In the genomic region with DNA sequence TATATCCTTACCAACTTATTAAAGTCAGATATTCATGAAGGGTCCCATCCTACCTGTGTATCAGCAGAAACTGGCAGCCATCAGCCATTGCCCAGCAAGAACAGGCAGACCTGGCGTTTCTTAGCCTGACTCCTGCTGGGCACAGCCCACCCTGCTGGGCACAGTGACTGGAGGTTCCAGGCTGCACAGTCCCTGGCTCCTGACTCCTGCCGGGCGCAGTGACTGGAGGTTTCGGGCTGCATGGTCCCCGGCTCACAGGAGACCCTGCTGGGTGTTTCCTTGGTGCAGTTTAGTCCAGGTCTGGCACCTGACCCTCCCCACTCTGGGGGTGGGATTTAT, we compare ENCODE assay signal across 17 cellular contexts. TPM values are rescaled to one million over a fixed set of nuclear protein-coding genes. Genes with fewer than 3 reads are reported as not detected.
DNase-seq lines count a peak whose midpoint lies in the region; ATAC-seq and TF ChIP-seq lines count a peak whose summit lies in the region.
"Had no signal": no experiment of that assay in that cellular context is flagged by ENCODE, and none has a peak within 500 bp of the region (broad histone marks: within the 10 kb centered on the region; RNA-seq: fewer than 3 reads in every experiment).

No MANE protein-coding gene starts in this region.

- H3K27ac ChIP-seq in C4-2B: peak overlapping the region; percentile 88
- no peak overlapping the region for H3K27ac ChIP-seq in OCI-LY7 (ENCODE audit: low read depth, low read length, poor library complexity, severe bottlenecking)
- H3K27ac ChIP-seq in esophagus muscularis mucosa (replicated peaks in 1 of 4): peak overlapping the region; percentile 81 to 92 (median 88)
- peak overlapping the region; percentile 85 to 94 (median 90) for H3K27ac ChIP-seq in gastrocnemius medialis

- in situ Hi-C loops in gastrocnemius medialis (cut with MboI; ENCODE audit: low sequenced_read_pairs in 4 of 4): loop anchor here in 1 of 4 donors (5.0 kb wide), 1 partner anchor 54 kb away; no protein-coding TSS in a partner anchor

- WGBS in esophagus muscularis mucosa: 73% methylated on average over 3 of the region's 5 CpGs

- H3K9me2 ChIP-seq in OCI-LY7 (ENCODE audit: insufficient read depth, low read length): no peaks in the 10 kb centered on the region

- peaks cover 90% of the 10 kb centered on the region for H3K36me3 ChIP-seq in OCI-LY7 (ENCODE audit: insufficient read depth, low read length)
- H3K36me3 ChIP-seq in esophagus muscularis mucosa: peaks cover 0 to 89% (median 46%) of the 10 kb centered on the region in 4 donors
- peaks cover 0 to 43% of the 10 kb centered on the region in 2 donors for H3K36me3 ChIP-seq in gastrocnemius medialis

- TF ChIP-seq EP300 in esophagus muscularis mucosa (IDR thresholded peaks at IDR 0.05): no peak

- H3K4me3 ChIP-seq in OCI-LY7 (ENCODE audit: low read depth, low read length, poor library complexity, severe bottlenecking): no peak overlapping the region
- no peak overlapping the region for H3K4me3 ChIP-seq in esophagus muscularis mucosa
- H3K4me3 ChIP-seq in gastrocnemius medialis: no peak overlapping the region

- H4K20me1 ChIP-seq in OCI-LY7 (ENCODE audit: insufficient read depth, low read length): peaks cover 4% of the 10 kb centered on the region

- H3K4me3 Mint-ChIP-seq in stimulated activated naive CD8-positive, alpha-beta T cell treated with anti-CD3 and anti-CD28 coated beads, Interleukin-15, amount 100 ng/mL, for 72 hours: no peak overlapping the region
- H3K4me3 Mint-ChIP-seq: activated T-cell treated with anti-CD3 and anti-CD28 coated beads, Interleukin-2, amount 50 U/mL, for 72 hours; IgD-negative memory B cell; neural crest cell had no signal

- no peak overlapping the region for H3K4me2 ChIP-seq in OCI-LY7 (ENCODE audit: low read length)

- CTCF ChIA-PET in OCI-LY7 (lab: Charles Lee; ENCODE audit: unreplicated experiment): no interaction called here

- intact Hi-C loops in OCI-LY7 (cut with micrococcal nuclease; ENCODE audit: unreplicated experiment) (no loop called here), esophagus muscularis mucosa (cut with DNase I) (no loop called here), gastrocnemius medialis (cut with DNase I; ENCODE audit: low total_unique reads) (loop anchor here (5.0 kb wide), 1 partner anchor 34 kb away; no protein-coding TSS in a partner anchor)

- no peak overlapping the region for H3K27ac Mint-ChIP-seq in stimulated activated naive CD8-positive, alpha-beta T cell treated with anti-CD3 and anti-CD28 coated beads, Interleukin-15, amount 100 ng/mL, for 72 hours

- no peak for TF ChIP-seq POLR2A in esophagus muscularis mucosa (IDR thresholded peaks at IDR 0.05; ENCODE audit: low read depth)
- TF ChIP-seq POLR2A in gastrocnemius medialis (IDR thresholded peaks at IDR 0.05): no peak
- TF ChIP-seq POLR2A in GM18505 (IDR thresholded peaks at IDR 0.05; ENCODE audit: borderline replicate concordance, extremely low read depth, insufficient read depth, insufficient read length): no peak

- H3K4me1 Mint-ChIP-seq in stimulated activated naive CD8-positive, alpha-beta T cell treated with anti-CD3 and anti-CD28 coated beads, Interleukin-15, amount 100 ng/mL, for 72 hours: peaks cover 27% of the 10 kb centered on the region

- TF ChIP-seq CTCF in C4-2B (conservative IDR thresholded peaks at IDR 0.05): no peak
- TF ChIP-seq CTCF in OCI-LY7 (conservative IDR thresholded peaks at IDR 0.05; ENCODE audit: low read length): no peak
- TF ChIP-seq CTCF in esophagus muscularis mucosa (IDR thresholded peaks at IDR 0.05): no peak
- no peak for TF ChIP-seq CTCF in gastrocnemius medialis (IDR thresholded peaks at IDR 0.05 in 4 of 5, conservative IDR thresholded peaks at IDR 0.05 in 1 of 5)

- no peaks in the 10 kb centered on the region for H3K9me3 Mint-ChIP-seq in stimulated activated naive CD8-positive, alpha-beta T cell treated with anti-CD3 and anti-CD28 coated beads, Interleukin-15, amount 100 ng/mL, for 72 hours
- H3K9me3 Mint-ChIP-seq: activated T-cell treated with anti-CD3 and anti-CD28 coated beads, Interleukin-2, amount 50 U/mL, for 72 hours; IgD-negative memory B cell; neural crest cell had no signal

- H3K9me3 ChIP-seq in OCI-LY7 (ENCODE audit: low read length): no peaks in the 10 kb centered on the region
- H3K9me3 ChIP-seq in esophagus muscularis mucosa: no peaks in the 10 kb centered on the region
- H3K9me3 ChIP-seq in gastrocnemius medialis: no peaks in the 10 kb centered on the region

- TSS peak; percentile 36 for BruUV-seq in OCI-LY7 (replicated peaks; lab: Mats Ljungman, UMichigan)

- 0 out of 2 replicates have a peak, but pooled peaks cover 4% of the 10 kb centered on the region for H3K79me2 ChIP-seq in OCI-LY7 (ENCODE audit: insufficient read depth, low read depth, low read length)

- no peak overlapping the region for H2AFZ ChIP-seq in OCI-LY7 (ENCODE audit: low read length)

- H3K27me3 ChIP-seq in esophagus muscularis mucosa (no peaks in the 10 kb centered on the region), gastrocnemius medialis (no peaks in the 10 kb centered on the region)

- peaks cover 5% of the 10 kb centered on the region for H3K4me1 ChIP-seq in OCI-LY7 (ENCODE audit: insufficient read depth, low read length, poor library complexity, severe bottlenecking)
- peaks cover 88 to 99% (median 95%) of the 10 kb centered on the region in 4 donors for H3K4me1 ChIP-seq in esophagus muscularis mucosa
- H3K4me1 ChIP-seq in gastrocnemius medialis: peaks cover 77 to 80% of the 10 kb centered on the region in 2 donors

- POLR2A ChIA-PET in OCI-LY7 (lab: Charles Lee): no interaction called here

- ATAC-seq in gastrocnemius medialis: no peak
- no peak for ATAC-seq in GM18505 (IDR thresholded peaks at IDR 0.05; ENCODE audit: unreplicated experiment)
- ATAC-seq in stimulated activated naive CD8-positive, alpha-beta T cell treated with anti-CD3 and anti-CD28 coated beads, Interleukin-15, amount 100 ng/mL, for 72 hours: no peak
- ATAC-seq: activated T-cell treated with anti-CD3 and anti-CD28 coated beads, Interleukin-2, amount 50 U/mL, for 72 hours had no signal

- no peak for DNase-seq in OCI-LY7 (ENCODE audit: low spot score)
- DNase-seq in esophagus muscularis mucosa (ENCODE audit: extremely low spot score): no peak
- DNase-seq in gastrocnemius medialis: no peak
- no peak for DNase-seq in activated T-cell treated with anti-CD3 and anti-CD28 coated beads for 4 hours
- DNase-seq in stimulated activated naive CD8-positive, alpha-beta T cell treated with anti-CD3 and anti-CD28 coated beads, Interleukin-15, amount 100 ng/mL, for 72 hours: no peak
- DNase-seq in activated naive CD4-positive, alpha-beta T cell treated with Interleukin-2 at 50 U/mL for 16 hours: no peak
- DNase-seq: activated CD4-positive, alpha-beta T cell treated with anti-CD3 and anti-CD28 coated beads, Interleukin-2, amount 50 U/mL, for 4 hours; activated T-cell treated with anti-CD3 and anti-CD28 coated beads, Interleukin-2, amount 50 U/mL, for 72 hours; central memory CD4-positive, alpha-beta T cell; NCI-H526 treated with DMSO at 0.1 percent for 48 hours; retina; stimulated activated CD4-positive, alpha-beta T cell treated with anti-CD3 and anti-CD28 coated beads, Interleukin-1b, Interleukin-23, amount 100 ng/mL, for 48 hours; SW 1271 had no signal

- H3K27me3 Mint-ChIP-seq in stimulated activated naive CD8-positive, alpha-beta T cell treated with anti-CD3 and anti-CD28 coated beads, Interleukin-15, amount 100 ng/mL, for 72 hours: no peaks in the 10 kb centered on the region
- H3K27me3 Mint-ChIP-seq: IgD-negative memory B cell had no signal

RNA-seq across cellular contexts. Expression of a gene that starts 6.7 kb away (rescaled TPM):
- 12.8 and 15.7 TPM in 2 replicates for total RNA-seq in OCI-LY7 (2014; rRNA removed; shearing (Covaris generic))
- total RNA-seq in OCI-LY7 (2022) (10.6 and 13.8 TPM in 2 replicates), esophagus muscularis mucosa (10 to 100 TPM; 14.1 to 17.9 (median 15.8) TPM), gastrocnemius medialis (10 to 100 TPM; 14.4 to 16.1 (median 15.3) TPM)

RNA-seq across cellular contexts. Expression of a gene that starts 24.0 kb away (rescaled TPM):
- total RNA-seq in OCI-LY7 (2014; rRNA removed; shearing (Covaris generic)): 0.93 and 1.3 TPM in 2 replicates
- total RNA-seq in OCI-LY7 (2022) (2.0 and 2.8 TPM in 2 replicates), esophagus muscularis mucosa (10 to 100 TPM; 37.0 to 65.6 (median 49.8) TPM), gastrocnemius medialis (10 to 100 TPM; 55.6 to 86.4 (median 62.7) TPM)

Comparison
In these comparisons a context has a peak if more than half of its experiments do, and no peak if none do; other contexts are left out.
1. RNA of a gene that starts 24.0 kb away (total RNA-seq): 55.6 to 86.4 TPM in gastrocnemius medialis and 37.0 to 65.6 TPM in esophagus muscularis mucosa; 0.93 to 2.8 TPM in OCI-LY7; every median in the first group is over 10 times any median in the second.